Comparison of ENCODE assay signal across 8 cellular contexts in genomic region chr2:173210270-173211196, GRCh38.
A peak's percentile ranks its signal among the peaks of the same experiment; 100 is the strongest.
DNase-seq lines count a peak whose midpoint lies in the region; TF ChIP-seq lines count a peak whose summit lies in the region.

No MANE protein-coding gene starts in this region.

- in situ Hi-C loops in T47D (cut with HindIII; ENCODE audit: low pct_unique_long_range_greater_than_20kb, low sequenced_read_pairs) = loop anchor here (25.0 kb wide), 1 partner anchor 173 kb away; no protein-coding TSS in a partner anchor

- CTCF ChIA-PET in HEK293T (lab: Yijun Ruan, JAX) = interaction anchor here (0.6 to 4.8 kb wide), 12 partner anchors 9 to 404 kb away, joined by 3 to 59 read pairs (median 4); no protein-coding TSS in a partner anchor

- DNase-seq in DMS153 (lab: John Stamatoyannopoulos, UW) = peak; percentile 74
- peak; percentile 75 for DNase-seq in HEK293T (ENCODE audit: extremely low spot score)
- DNase-seq in NCI-H1930 (lab: John Stamatoyannopoulos, UW) = peak; percentile 17 to 40
- peak; percentile 4 for DNase-seq in T-helper 22 cell (ENCODE audit: low read depth)
- DNase-seq in T47D (ENCODE audit: low read depth in 1 of 2, low spot score in 1 of 2) = peak; percentile 16 to 73
- DNase-seq in islet precursor cell = peak; percentile 71
- DNase-seq in stimulated activated CD4-positive, alpha-beta T cell treated with anti-CD3 and anti-CD28 coated beads, Interleukin-15, amount 100 ng/mL, for 48 hours (ENCODE audit: low read depth in 2 of 2) = peak; percentile 14 to 42
- no peak for DNase-seq in effector CD8-positive, alpha-beta T cell (lab: John Stamatoyannopoulos, UW)

- POLR2A ChIA-PET in HEK293T (lab: Yijun Ruan, JAX) = no interaction called here

TF ChIP-seq in HEK293T, 16 proteins besides CTCF, POLR2A, EP300 and RAD21:
- TF ChIP-seq SUZ12 (IDR thresholded peaks at IDR 0.05) (no peak), PKNOX1 (IDR thresholded peaks at IDR 0.05) (peak; percentile 39)
